Comparison of ENCODE assay signal across 13 cellular contexts in the genomic region with DNA sequence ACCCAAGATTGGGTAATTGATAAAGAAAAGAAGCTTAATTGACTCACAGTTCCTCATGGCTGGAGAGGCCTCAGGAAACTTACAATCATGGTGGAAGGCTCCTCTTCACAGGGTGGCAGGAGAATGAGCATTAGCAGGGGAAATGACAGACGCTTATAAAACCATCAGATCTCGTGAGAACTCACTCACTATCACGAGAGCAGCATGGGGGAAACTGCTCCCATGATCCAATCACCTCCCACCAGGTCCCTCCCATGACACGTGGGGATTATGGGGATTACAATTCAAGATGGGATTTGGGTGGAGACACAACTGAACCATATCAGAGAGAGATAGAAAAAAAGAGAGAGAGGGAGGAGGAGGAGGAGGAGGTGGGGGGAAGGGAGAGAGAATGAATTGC. TPM values are rescaled to one million over a fixed set of nuclear protein-coding genes. Genes with fewer than 3 reads are reported as not detected.
"Had no signal": no experiment of that assay in that cellular context is flagged by ENCODE, and none has a peak within 500 bp of the region (broad histone marks: within the 10 kb centered on the region; RNA-seq: fewer than 3 reads in every experiment).

No MANE protein-coding gene starts in this region.

RNA-seq across cellular contexts. Expression of a gene that starts 13.9 kb away (rescaled TPM):
- total RNA-seq: activated CD4-positive, alpha-beta memory T cell treated with anti-CD3 and anti-CD28 coated beads, Interleukin-2, amount 10 ng/mL, durations not matched to agents 7 days and 5 days; activated CD4-positive, alpha-beta T cell treated with anti-CD3 and anti-CD28 coated beads for 36 hours; activated CD4-positive, alpha-beta T cell treated with anti-CD3 and anti-CD28 coated beads, Interleukin-2, amount 10 ng/mL, durations not matched to agents 7 days and 5 days; activated CD8-positive, alpha-beta memory T cell treated with anti-CD3 and anti-CD28 coated beads, Interleukin-2, amount 10 ng/mL, durations not matched to agents 7 days and 5 days; activated CD8-positive, alpha-beta T cell treated with anti-CD3 and anti-CD28 coated beads, Interleukin-2, amount 10 ng/mL, durations not matched to agents 7 days and 5 days; activated naive CD8-positive, alpha-beta T cell treated with anti-CD3 and anti-CD28 coated beads, Interleukin-2, amount 10 ng/mL, durations not matched to agents 7 days and 5 days; activated T-helper 2 cell treated with anti-CD3 and anti-CD28 coated beads, Interferon-gamma antibody, Interleukin-2, Interleukin-4, amounts not matched to agents 10 μg/mL and 5 μg/mL and 100 μg/mL, durations not matched to agents 14 hours and 24 hours and 36 hours; adrenal gland; body of pancreas; breast epithelium; cardiac septum; WTC11 had no signal
- polyA plus RNA-seq: adrenal gland, aorta had no signal
